In the genomic region with DNA sequence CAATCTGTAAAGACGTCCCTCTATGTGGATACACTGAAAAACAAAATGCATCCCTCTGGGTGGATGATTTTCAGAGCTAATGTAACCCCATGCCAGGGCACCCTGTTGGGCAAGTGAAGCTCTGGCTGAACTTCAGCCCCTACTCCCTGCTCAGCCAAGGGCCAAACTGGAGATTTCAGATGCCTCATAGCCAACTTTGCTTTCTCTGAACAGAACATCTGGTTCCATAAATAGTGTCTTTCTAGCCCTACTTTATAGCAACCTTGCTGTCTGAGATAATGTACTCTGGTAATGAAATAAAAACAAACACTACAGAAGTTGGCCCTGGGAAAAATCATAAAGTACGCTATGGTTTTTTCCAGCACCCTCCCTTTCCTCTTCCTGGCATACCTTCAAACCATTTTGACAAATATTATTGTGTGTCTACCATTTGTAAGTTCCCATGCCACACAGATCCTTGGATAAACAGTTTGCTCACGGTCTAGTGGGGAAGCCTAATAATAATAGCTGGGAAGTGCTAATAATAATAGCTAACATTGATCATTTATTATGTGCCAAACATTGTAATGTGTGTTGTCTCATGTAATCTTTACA, we compare ENCODE assay signal across 14 cellular contexts. TPM values are rescaled to one million over a fixed set of nuclear protein-coding genes. Genes with fewer than 3 reads are reported as not detected.
A peak's percentile ranks its signal among the peaks of the same experiment; 100 is the strongest.
DNase-seq lines count a peak whose midpoint lies in the region; ATAC-seq and TF ChIP-seq lines count a peak whose summit lies in the region.
"Had no signal": no experiment of that assay in that cellular context is flagged by ENCODE, and none has a peak within 500 bp of the region (broad histone marks: within the 10 kb centered on the region; RNA-seq: fewer than 3 reads in every experiment).

No MANE protein-coding gene starts in this region.

- no peak for TF ChIP-seq CTCF in thyroid gland (IDR thresholded peaks at IDR 0.05)

- H3K27ac ChIP-seq in thyroid gland, result peak overlapping the region in 2 of 3 donors; percentile 19 to 35

- no peaks in the 10 kb centered on the region for H3K9me3 ChIP-seq in thyroid gland

- POLR2A ChIA-PET in activated CD4-positive, alpha-beta memory T cell treated with anti-CD3 and anti-CD28 coated beads, Interleukin-2, amount 10 ng/mL, durations not matched to agents 7 days and 5 days (lab: Charles Lee), result interaction anchor here (1.4 to 7.9 kb wide), 5 partner anchors 24 to 72 kb away, joined by 3 to 80 read pairs (median 11); partner anchors contain the start of gene TCTN3

- no peaks in the 10 kb centered on the region for H3K36me3 ChIP-seq in thyroid gland

- peaks cover 69% of the 10 kb centered on the region for H3K36me3 Mint-ChIP-seq in activated CD8-positive, alpha-beta memory T cell treated with anti-CD3 and anti-CD28 coated beads, Interleukin-2, amount 10 ng/mL, durations not matched to agents 7 days and 5 days
- peaks cover 16% of the 10 kb centered on the region for H3K36me3 Mint-ChIP-seq in activated CD4-positive, alpha-beta memory T cell treated with anti-CD3 and anti-CD28 coated beads, Interleukin-2, amount 10 ng/mL, durations not matched to agents 7 days and 5 days (ENCODE audit: low read depth)

- no peak for ATAC-seq in activated CD8-positive, alpha-beta memory T cell treated with anti-CD3 and anti-CD28 coated beads, Interleukin-2, amount 10 ng/mL, durations not matched to agents 7 days and 5 days
- ATAC-seq in GM21367 (IDR thresholded peaks at IDR 0.05; ENCODE audit: unreplicated experiment), result no peak

- no peaks in the 10 kb centered on the region for H3K27me3 ChIP-seq in thyroid gland

- H3K4me3 Mint-ChIP-seq in activated CD8-positive, alpha-beta memory T cell treated with anti-CD3 and anti-CD28 coated beads, Interleukin-2, amount 10 ng/mL, durations not matched to agents 7 days and 5 days, result peak overlapping the region; percentile 61
- no peak overlapping the region for H3K4me3 Mint-ChIP-seq in activated CD4-positive, alpha-beta memory T cell treated with anti-CD3 and anti-CD28 coated beads, Interleukin-2, amount 10 ng/mL, durations not matched to agents 7 days and 5 days
- H3K4me3 Mint-ChIP-seq: endodermal cell, neural crest cell had no signal

- peak overlapping the region; percentile 95 for H3K27ac Mint-ChIP-seq in activated CD8-positive, alpha-beta memory T cell treated with anti-CD3 and anti-CD28 coated beads, Interleukin-2, amount 10 ng/mL, durations not matched to agents 7 days and 5 days
- peak overlapping the region; percentile 81 for H3K27ac Mint-ChIP-seq in activated CD4-positive, alpha-beta memory T cell treated with anti-CD3 and anti-CD28 coated beads, Interleukin-2, amount 10 ng/mL, durations not matched to agents 7 days and 5 days
- H3K27ac Mint-ChIP-seq: endodermal cell had no signal

- no peak for DNase-seq in activated CD8-positive, alpha-beta memory T cell treated with anti-CD3 and anti-CD28 coated beads, Interleukin-2, amount 10 ng/mL, durations not matched to agents 7 days and 5 days
- no peak for DNase-seq in activated CD8-positive, alpha-beta memory T cell treated with anti-CD3 and anti-CD28 coated beads for 24 hours
- no peak for DNase-seq in activated CD4-positive, alpha-beta memory T cell treated with anti-CD3 and anti-CD28 coated beads, Interleukin-2, amount 10 ng/mL, durations not matched to agents 7 days and 5 days
- peak; percentile 57 for DNase-seq in fibroblast of gingiva (ENCODE audit: low read depth)
- no peak for DNase-seq in thyroid gland
- DNase-seq in NCI-H187 (lab: John Stamatoyannopoulos, UW), result no peak
- no peak for DNase-seq in NCI-H2196 (lab: John Stamatoyannopoulos, UW; ENCODE audit: unreplicated experiment)
- DNase-seq: endodermal cell, glutamatergic neuron, kidney glomerular epithelial cell, NCI-H1694, NCI-H526 had no signal

- no peak for TF ChIP-seq POLR2A in thyroid gland (IDR thresholded peaks at IDR 0.05)

- CTCF ChIA-PET in activated CD8-positive, alpha-beta memory T cell treated with anti-CD3 and anti-CD28 coated beads, Interleukin-2, amount 10 ng/mL, durations not matched to agents 7 days and 5 days (lab: Charles Lee), result interaction anchor here (0.6 to 8.6 kb wide), 8 partner anchors 24 to 105 kb away, joined by 3 to 74 read pairs (median 10); partner anchors contain the start of gene TCTN3
- CTCF ChIA-PET in activated CD4-positive, alpha-beta memory T cell treated with anti-CD3 and anti-CD28 coated beads, Interleukin-2, amount 10 ng/mL, durations not matched to agents 7 days and 5 days (lab: Charles Lee), result interaction anchor here (1.0 to 1.8 kb wide), 3 partner anchors 9 to 106 kb away, joined by 3 to 7 read pairs (median 4); no protein-coding TSS in a partner anchor

- WGBS in thyroid gland, 2 donors, result 76 to 80% methylated on average over 3 of the region's 3 CpGs

- H3K4me1 Mint-ChIP-seq in activated CD8-positive, alpha-beta memory T cell treated with anti-CD3 and anti-CD28 coated beads, Interleukin-2, amount 10 ng/mL, durations not matched to agents 7 days and 5 days, result peaks cover 76% of the 10 kb centered on the region
- H3K4me1 Mint-ChIP-seq in activated CD4-positive, alpha-beta memory T cell treated with anti-CD3 and anti-CD28 coated beads, Interleukin-2, amount 10 ng/mL, durations not matched to agents 7 days and 5 days, result peaks cover 58% of the 10 kb centered on the region

- peaks cover 0 to 4% of the 10 kb centered on the region in 2 donors for H3K4me1 ChIP-seq in thyroid gland

- intact Hi-C loops in thyroid gland (cut with DNase I), result loop anchor here (10.0 kb wide), 1 partner anchor 65 kb away; no protein-coding TSS in a partner anchor

- H3K4me3 ChIP-seq in thyroid gland (replicated peaks in 1 of 3), result no peak overlapping the region

- H3K9me3 Mint-ChIP-seq in activated CD8-positive, alpha-beta memory T cell treated with anti-CD3 and anti-CD28 coated beads, Interleukin-2, amount 10 ng/mL, durations not matched to agents 7 days and 5 days (ENCODE audit: low read depth), result peaks cover 6% of the 10 kb centered on the region
- H3K9me3 Mint-ChIP-seq in activated CD4-positive, alpha-beta memory T cell treated with anti-CD3 and anti-CD28 coated beads, Interleukin-2, amount 10 ng/mL, durations not matched to agents 7 days and 5 days, result peaks cover under 1% of the 10 kb centered on the region

- H3K27me3 Mint-ChIP-seq in activated CD8-positive, alpha-beta memory T cell treated with anti-CD3 and anti-CD28 coated beads, Interleukin-2, amount 10 ng/mL, durations not matched to agents 7 days and 5 days, result peaks cover 4% of the 10 kb centered on the region
- H3K27me3 Mint-ChIP-seq in activated CD4-positive, alpha-beta memory T cell treated with anti-CD3 and anti-CD28 coated beads, Interleukin-2, amount 10 ng/mL, durations not matched to agents 7 days and 5 days, result peaks cover 10% of the 10 kb centered on the region

RNA-seq across cellular contexts. Expression of gene ENTPD1, which starts 3.4 kb away (rescaled TPM):
- 100 to 1,000 TPM; 150 to 395 TPM for total RNA-seq in activated CD8-positive, alpha-beta memory T cell treated with anti-CD3 and anti-CD28 coated beads, Interleukin-2, amount 10 ng/mL, durations not matched to agents 7 days and 5 days
- total RNA-seq in activated CD4-positive, alpha-beta memory T cell treated with anti-CD3 and anti-CD28 coated beads, Interleukin-2, amount 10 ng/mL, durations not matched to agents 7 days and 5 days, result 10 to 100 TPM; 29.7 to 33.3 TPM
- total RNA-seq in thyroid gland, result 10 to 100 TPM in 3 of 4 donors, 1 to 10 TPM in 1; 7.2 to 19.3 (median 13.4) TPM

Comparison
In these comparisons a context has a peak if more than half of its experiments do, and no peak if none do; other contexts are left out.
1. RNA of gene ENTPD1, which starts 3.4 kb away (total RNA-seq): 150 to 395 TPM in activated CD8-positive, alpha-beta memory T cell treated with anti-CD3 and anti-CD28 coated beads, Interleukin-2, amount 10 ng/mL, durations not matched to agents 7 days and 5 days; 29.7 to 33.3 TPM in activated CD4-positive, alpha-beta memory T cell treated with anti-CD3 and anti-CD28 coated beads, Interleukin-2, amount 10 ng/mL, durations not matched to agents 7 days and 5 days and 7.2 to 19.3 TPM in thyroid gland; every median in the first group is over 4 times any median in the second.